ENCODE assay signal across 1 cellular context in genomic region chr21:31658053-31658452, GRCh38.
A peak's percentile ranks its signal among the peaks of the same experiment; 100 is the strongest.
TF ChIP-seq lines count a peak whose summit lies in the region.

No MANE protein-coding gene starts in this region.

TF ChIP-seq in liver, 16 proteins besides CTCF, POLR2A, EP300 and RAD21 (continued from another document):
- peak; percentile 86 for TF ChIP-seq REST (IDR thresholded peaks at IDR 0.05)
- TF ChIP-seq MAX (IDR thresholded peaks at IDR 0.05): peak; percentile 79
- peak; percentile 50 for TF ChIP-seq ATF3 (IDR thresholded peaks at IDR 0.05)
- peak; percentile 90 to 93 for TF ChIP-seq RXRA (IDR thresholded peaks at IDR 0.05)
- TF ChIP-seq TAF1 (conservative IDR thresholded peaks at IDR 0.05): no peak
- peak; percentile 100 for TF ChIP-seq HNF4A (conservative IDR thresholded peaks at IDR 0.05)
